In genomic region chr1:86489242-86489878, GRCh38 we compare ENCODE assay signal across 36 cellular contexts. TPM values are rescaled to one million over a fixed set of nuclear protein-coding genes. Genes with fewer than 3 reads are reported as not detected.
"Had no signal": no experiment of that assay in that cellular context is flagged by ENCODE, and none has a peak within 500 bp of the region (broad histone marks: within the 10 kb centered on the region; RNA-seq: fewer than 3 reads in every experiment).

No MANE protein-coding gene starts in this region.

- H3K36me3 Mint-ChIP-seq: activated CD4-positive, alpha-beta memory T cell treated with anti-CD3 and anti-CD28 coated beads for 36 hours; activated CD8-positive, alpha-beta memory T cell treated with anti-CD3 and anti-CD28 coated beads, Interleukin-2, amount 10 ng/mL, durations not matched to agents 7 days and 5 days; activated naive CD4-positive, alpha-beta T cell treated with anti-CD3 and anti-CD28 coated beads, Interleukin-2, amount 50 U/mL, for 24 hours; activated naive CD8-positive, alpha-beta T cell treated with anti-CD3 and anti-CD28 coated beads for 36 hours had no signal

- H3K27me3 ChIP-seq: adrenal gland, body of pancreas, foreskin keratinocyte, gastrocnemius medialis, heart left ventricle had no signal

- H3K9me3 Mint-ChIP-seq: activated CD4-positive, alpha-beta memory T cell treated with anti-CD3 and anti-CD28 coated beads for 36 hours; activated CD4-positive, alpha-beta T cell treated with anti-CD3 and anti-CD28 coated beads, Interleukin-2, amount 10 ng/mL, durations not matched to agents 24 days and 14 days; activated naive CD4-positive, alpha-beta T cell treated with anti-CD3 and anti-CD28 coated beads for 36 hours; activated naive CD4-positive, alpha-beta T cell treated with anti-CD3 and anti-CD28 coated beads, Interleukin-2, amount 50 U/mL, for 24 hours; activated naive CD8-positive, alpha-beta T cell treated with anti-CD3 and anti-CD28 coated beads for 36 hours; activated naive CD8-positive, alpha-beta T cell treated with anti-CD3 and anti-CD28 coated beads, Interleukin-2, amount 50 U/mL, for 24 hours; activated T-helper 1 cell treated with anti-CD3 and anti-CD28 coated beads, Interleukin-12 subunit alpha, Interleukin-12 subunit beta, Interleukin-2, Interleukin-4 antibody, amounts not matched to agents 30 ng/mL and 10 ng/mL and 1 ng/mL, durations not matched to agents 14 hours and 24 hours and 36 hours; activated T-helper 2 cell treated with anti-CD3 and anti-CD28 coated beads, Interferon-gamma antibody, Interleukin-2, Interleukin-4, amounts not matched to agents 10 μg/mL and 5 μg/mL and 100 μg/mL, durations not matched to agents 14 hours and 24 hours and 36 hours; endodermal cell; T-helper 1 cell treated with Interleukin-12 subunit alpha and Interleukin-12 subunit beta and Interleukin-4 antibody, amounts not matched to agents 30 μg/mL and 1 μg/mL, for 36 hours; T-helper 2 cell treated with Interferon-gamma antibody and Interleukin-4, amounts not matched to agents 5 μg/mL and 100 μg/mL, for 36 hours had no signal

- H3K4me1 Mint-ChIP-seq: activated CD4-positive, alpha-beta T cell treated with anti-CD3 and anti-CD28 coated beads for 36 hours; activated CD4-positive, alpha-beta T cell treated with anti-CD3 and anti-CD28 coated beads, Interleukin-2, amount 10 ng/mL, durations not matched to agents 24 days and 14 days; activated CD8-positive, alpha-beta memory T cell treated with anti-CD3 and anti-CD28 coated beads, Interleukin-2, amount 10 ng/mL, durations not matched to agents 7 days and 5 days; activated naive CD4-positive, alpha-beta T cell treated with anti-CD3 and anti-CD28 coated beads, Interleukin-2, amount 50 U/mL, for 24 hours; activated naive CD8-positive, alpha-beta T cell treated with anti-CD3 and anti-CD28 coated beads for 36 hours; activated naive CD8-positive, alpha-beta T cell treated with anti-CD3 and anti-CD28 coated beads, Interleukin-2, amount 50 U/mL, for 24 hours had no signal

- H3K27ac Mint-ChIP-seq: activated CD4-positive, alpha-beta memory T cell treated with anti-CD3 and anti-CD28 coated beads for 36 hours; activated CD4-positive, alpha-beta T cell treated with anti-CD3 and anti-CD28 coated beads for 36 hours; activated CD4-positive, alpha-beta T cell treated with anti-CD3 and anti-CD28 coated beads, Interleukin-2, amount 10 ng/mL, durations not matched to agents 24 days and 14 days; activated CD8-positive, alpha-beta memory T cell treated with anti-CD3 and anti-CD28 coated beads, Interleukin-2, amount 10 ng/mL, durations not matched to agents 7 days and 5 days; activated CD8-positive, alpha-beta T cell treated with anti-CD3 and anti-CD28 coated beads, Interleukin-2, amount 10 ng/mL, durations not matched to agents 7 days and 5 days; activated naive CD4-positive, alpha-beta T cell treated with anti-CD3 and anti-CD28 coated beads for 36 hours; activated naive CD4-positive, alpha-beta T cell treated with anti-CD3 and anti-CD28 coated beads, Interleukin-2, amount 50 U/mL, for 24 hours; activated naive CD8-positive, alpha-beta T cell treated with anti-CD3 and anti-CD28 coated beads for 36 hours; activated naive CD8-positive, alpha-beta T cell treated with anti-CD3 and anti-CD28 coated beads, Interleukin-2, amount 50 U/mL, for 24 hours; activated T-helper 1 cell treated with anti-CD3 and anti-CD28 coated beads, Interleukin-12 subunit alpha, Interleukin-12 subunit beta, Interleukin-2, Interleukin-4 antibody, amounts not matched to agents 30 ng/mL and 10 ng/mL and 1 ng/mL, durations not matched to agents 14 hours and 24 hours and 36 hours; activated T-helper 2 cell treated with anti-CD3 and anti-CD28 coated beads, Interferon-gamma antibody, Interleukin-2, Interleukin-4, amounts not matched to agents 10 μg/mL and 5 μg/mL and 100 μg/mL, durations not matched to agents 14 hours and 24 hours and 36 hours; endodermal cell; T-helper 1 cell treated with Interleukin-12 subunit alpha and Interleukin-12 subunit beta and Interleukin-4 antibody, amounts not matched to agents 30 μg/mL and 1 μg/mL, for 36 hours; T-helper 2 cell treated with Interferon-gamma antibody and Interleukin-4, amounts not matched to agents 5 μg/mL and 100 μg/mL, for 36 hours had no signal

- H3K4me3 ChIP-seq: adrenal gland, body of pancreas, gastrocnemius medialis, heart left ventricle had no signal

- H3K27ac ChIP-seq: adrenal gland, body of pancreas, foreskin keratinocyte, gastrocnemius medialis had no signal

- DNase-seq: activated CD4-positive, alpha-beta memory T cell treated with anti-CD3 and anti-CD28 coated beads for 36 hours; activated CD4-positive, alpha-beta T cell treated with anti-CD3 and anti-CD28 coated beads for 36 hours; activated CD4-positive, alpha-beta T cell treated with anti-CD3 and anti-CD28 coated beads, Interleukin-2, amount 10 ng/mL, durations not matched to agents 24 days and 14 days; activated CD4-positive, CD25-positive, alpha-beta regulatory T cell; activated CD4-positive, CD25-positive, alpha-beta regulatory T cell treated with anti-CD3 and anti-CD28 coated beads, Interleukin-2, amount 50 U/mL, for 72 hours; activated CD8-positive, alpha-beta memory T cell treated with anti-CD3 and anti-CD28 coated beads, Interleukin-2, amount 10 ng/mL, durations not matched to agents 7 days and 5 days; activated CD8-positive, alpha-beta memory T cell treated with anti-CD3 and anti-CD28 coated beads, Interleukin-2, amount 50 U/mL, for 4 hours; activated CD8-positive, alpha-beta T cell treated with anti-CD3 and anti-CD28 coated beads, Interleukin-2, amount 10 ng/mL, durations not matched to agents 7 days and 5 days; activated effector memory CD4-positive, alpha-beta T cell treated with anti-CD3 and anti-CD28 coated beads, Interleukin-2, amount 50 U/mL, for 16 hours; activated naive CD4-positive, alpha-beta T cell treated with anti-CD3 and anti-CD28 coated beads for 36 hours; activated naive CD8-positive, alpha-beta T cell treated with anti-CD3 and anti-CD28 coated beads for 36 hours; activated naive CD8-positive, alpha-beta T cell treated with anti-CD3 and anti-CD28 coated beads, Interleukin-2, amount 50 U/mL, for 24 hours; activated T-cell treated with anti-CD3 and anti-CD28 coated beads, Interleukin-2, amount 50 U/mL, for 1 hour; activated T-cell treated with anti-CD3 and anti-CD28 coated beads, Interleukin-2, amount 50 U/mL, for 48 hours; adrenal gland; amygdala; aorta; body of pancreas; caudate nucleus; effector memory CD4-positive, alpha-beta T cell; endodermal cell; foreskin keratinocyte; gastrocnemius medialis; glutamatergic neuron; heart left ventricle; T1000 had no signal

- H3K4me3 Mint-ChIP-seq: activated CD4-positive, alpha-beta memory T cell treated with anti-CD3 and anti-CD28 coated beads for 36 hours; activated CD4-positive, alpha-beta T cell treated with anti-CD3 and anti-CD28 coated beads for 36 hours; activated CD4-positive, alpha-beta T cell treated with anti-CD3 and anti-CD28 coated beads, Interleukin-2, amount 10 ng/mL, durations not matched to agents 24 days and 14 days; activated CD8-positive, alpha-beta memory T cell treated with anti-CD3 and anti-CD28 coated beads, Interleukin-2, amount 10 ng/mL, durations not matched to agents 7 days and 5 days; activated CD8-positive, alpha-beta T cell treated with anti-CD3 and anti-CD28 coated beads, Interleukin-2, amount 10 ng/mL, durations not matched to agents 7 days and 5 days; activated naive CD4-positive, alpha-beta T cell treated with anti-CD3 and anti-CD28 coated beads for 36 hours; activated naive CD4-positive, alpha-beta T cell treated with anti-CD3 and anti-CD28 coated beads, Interleukin-2, amount 50 U/mL, for 24 hours; activated naive CD8-positive, alpha-beta T cell treated with anti-CD3 and anti-CD28 coated beads for 36 hours; activated naive CD8-positive, alpha-beta T cell treated with anti-CD3 and anti-CD28 coated beads, Interleukin-2, amount 50 U/mL, for 24 hours; activated T-helper 1 cell treated with anti-CD3 and anti-CD28 coated beads, Interleukin-12 subunit alpha, Interleukin-12 subunit beta, Interleukin-2, Interleukin-4 antibody, amounts not matched to agents 30 ng/mL and 10 ng/mL and 1 ng/mL, durations not matched to agents 14 hours and 24 hours and 36 hours; endodermal cell; T-helper 1 cell treated with Interleukin-12 subunit alpha and Interleukin-12 subunit beta and Interleukin-4 antibody, amounts not matched to agents 30 μg/mL and 1 μg/mL, for 36 hours; T-helper 2 cell treated with Interferon-gamma antibody and Interleukin-4, amounts not matched to agents 5 μg/mL and 100 μg/mL, for 36 hours had no signal

- H3K4me1 ChIP-seq: adrenal gland, body of pancreas, gastrocnemius medialis had no signal

- ATAC-seq: activated CD4-positive, alpha-beta T cell treated with anti-CD3 and anti-CD28 coated beads for 36 hours; activated CD8-positive, alpha-beta memory T cell treated with anti-CD3 and anti-CD28 coated beads, Interleukin-2, amount 10 ng/mL, durations not matched to agents 7 days and 5 days; activated CD8-positive, alpha-beta T cell treated with anti-CD3 and anti-CD28 coated beads, Interleukin-2, amount 10 ng/mL, durations not matched to agents 7 days and 5 days; activated naive CD8-positive, alpha-beta T cell treated with anti-CD3 and anti-CD28 coated beads, Interleukin-2, amount 50 U/mL, for 24 hours; body of pancreas; esophagus mucosa; foreskin keratinocyte; gastrocnemius medialis; heart left ventricle had no signal

- H3K9me3 ChIP-seq: adrenal gland, body of pancreas, gastrocnemius medialis, heart left ventricle had no signal

- H3K36me3 ChIP-seq: adrenal gland, gastrocnemius medialis, heart left ventricle had no signal

- H3K27me3 Mint-ChIP-seq: activated naive CD8-positive, alpha-beta T cell treated with anti-CD3 and anti-CD28 coated beads for 36 hours; activated naive CD8-positive, alpha-beta T cell treated with anti-CD3 and anti-CD28 coated beads, Interleukin-2, amount 50 U/mL, for 24 hours had no signal

RNA-seq across cellular contexts. Expression of gene CLCA1, which starts 20.6 kb away (rescaled TPM):
- total RNA-seq: activated CD4-positive, alpha-beta memory T cell treated with anti-CD3 and anti-CD28 coated beads for 36 hours; activated CD4-positive, alpha-beta T cell treated with anti-CD3 and anti-CD28 coated beads for 36 hours; activated CD4-positive, alpha-beta T cell treated with anti-CD3 and anti-CD28 coated beads, Interleukin-2, amount 10 ng/mL, durations not matched to agents 24 days and 14 days; activated CD8-positive, alpha-beta memory T cell treated with anti-CD3 and anti-CD28 coated beads for 36 hours; activated CD8-positive, alpha-beta memory T cell treated with anti-CD3 and anti-CD28 coated beads, Interleukin-2, amount 10 ng/mL, durations not matched to agents 7 days and 5 days; activated CD8-positive, alpha-beta T cell treated with anti-CD3 and anti-CD28 coated beads, Interleukin-2, amount 10 ng/mL, durations not matched to agents 7 days and 5 days; activated naive CD4-positive, alpha-beta T cell treated with anti-CD3 and anti-CD28 coated beads for 36 hours; activated naive CD8-positive, alpha-beta T cell treated with anti-CD3 and anti-CD28 coated beads for 36 hours; activated T-helper 1 cell treated with anti-CD3 and anti-CD28 coated beads, Interleukin-12 subunit alpha, Interleukin-12 subunit beta, Interleukin-2, Interleukin-4 antibody, amounts not matched to agents 30 ng/mL and 10 ng/mL and 1 ng/mL, durations not matched to agents 14 hours and 24 hours and 36 hours; activated T-helper 2 cell treated with anti-CD3 and anti-CD28 coated beads, Interferon-gamma antibody, Interleukin-2, Interleukin-4, amounts not matched to agents 10 μg/mL and 5 μg/mL and 100 μg/mL, durations not matched to agents 14 hours and 24 hours and 36 hours; body of pancreas; chondrocyte; dermis microvascular lymphatic vessel endothelial cell; epithelial cell of proximal tubule; foreskin keratinocyte had no signal
- polyA plus RNA-seq: foreskin keratinocyte had no signal

RNA-seq across cellular contexts. Expression of gene CLCA4, which starts 57.5 kb away (rescaled TPM):
- total RNA-seq: activated CD4-positive, alpha-beta memory T cell treated with anti-CD3 and anti-CD28 coated beads for 36 hours; activated CD4-positive, alpha-beta T cell treated with anti-CD3 and anti-CD28 coated beads for 36 hours; activated CD4-positive, alpha-beta T cell treated with anti-CD3 and anti-CD28 coated beads, Interleukin-2, amount 10 ng/mL, durations not matched to agents 24 days and 14 days; activated CD8-positive, alpha-beta memory T cell treated with anti-CD3 and anti-CD28 coated beads for 36 hours; activated CD8-positive, alpha-beta memory T cell treated with anti-CD3 and anti-CD28 coated beads, Interleukin-2, amount 10 ng/mL, durations not matched to agents 7 days and 5 days; activated CD8-positive, alpha-beta T cell treated with anti-CD3 and anti-CD28 coated beads, Interleukin-2, amount 10 ng/mL, durations not matched to agents 7 days and 5 days; activated naive CD4-positive, alpha-beta T cell treated with anti-CD3 and anti-CD28 coated beads for 36 hours; activated naive CD8-positive, alpha-beta T cell treated with anti-CD3 and anti-CD28 coated beads for 36 hours; activated T-helper 1 cell treated with anti-CD3 and anti-CD28 coated beads, Interleukin-12 subunit alpha, Interleukin-12 subunit beta, Interleukin-2, Interleukin-4 antibody, amounts not matched to agents 30 ng/mL and 10 ng/mL and 1 ng/mL, durations not matched to agents 14 hours and 24 hours and 36 hours; activated T-helper 2 cell treated with anti-CD3 and anti-CD28 coated beads, Interferon-gamma antibody, Interleukin-2, Interleukin-4, amounts not matched to agents 10 μg/mL and 5 μg/mL and 100 μg/mL, durations not matched to agents 14 hours and 24 hours and 36 hours; body of pancreas; chondrocyte; dermis microvascular lymphatic vessel endothelial cell; endodermal cell; epithelial cell of proximal tubule; foreskin keratinocyte had no signal
